In the genomic region with DNA sequence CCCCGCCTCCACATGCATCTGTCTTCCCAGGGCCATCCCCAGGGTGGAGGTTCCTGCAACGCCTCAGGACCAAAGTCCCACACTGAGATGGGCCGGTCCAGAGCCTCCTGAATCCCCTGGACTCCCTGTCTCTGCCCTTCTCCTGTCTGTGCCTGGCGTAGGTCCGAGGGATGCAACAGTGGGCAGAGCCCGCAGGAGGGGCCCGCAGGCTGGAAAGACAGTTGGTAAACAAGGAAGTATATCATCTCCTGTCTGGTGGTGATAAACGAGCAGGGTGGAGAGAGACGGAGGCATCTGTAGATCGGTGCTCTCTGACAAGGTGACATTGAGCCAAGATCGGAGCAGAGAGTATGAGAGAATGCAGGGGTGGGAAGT, we compare ENCODE assay signal across 30 cellular contexts.
DNase-seq lines count a peak whose midpoint lies in the region; ATAC-seq and TF ChIP-seq lines count a peak whose summit lies in the region.
"Had no signal": no experiment of that assay in that cellular context is flagged by ENCODE, and none has a peak within 500 bp of the region (broad histone marks: within the 10 kb centered on the region; RNA-seq: fewer than 3 reads in every experiment).

No MANE protein-coding gene starts in this region.

- H3K4me2 ChIP-seq in H9 (ENCODE audit: insufficient read depth, insufficient read length, low read length) (no peak overlapping the region), parathyroid adenoma (ENCODE audit: low read length) (no peak overlapping the region)

- H3K14ac ChIP-seq in H9 (ENCODE audit: insufficient read depth, low read length): no peak overlapping the region

- no peak overlapping the region for H3K56ac ChIP-seq in H9 (ENCODE audit: insufficient read length, low read depth, low read length)

- H3K79me2 ChIP-seq in H9 (ENCODE audit: insufficient read depth, low read length) (no peaks in the 10 kb centered on the region), parathyroid adenoma (no peaks in the 10 kb centered on the region)

- H3K27me3 Mint-ChIP-seq in H9 (ENCODE audit: low read depth): no peaks in the 10 kb centered on the region; the same call in 1 of the 2 replicates
- H3K27me3 Mint-ChIP-seq: activated CD4-positive, alpha-beta T cell treated with anti-CD3 and anti-CD28 coated beads for 36 hours had no signal

- H2BK5ac ChIP-seq in H9 (ENCODE audit: insufficient read length, low read length): no peak overlapping the region

- H3K79me1 ChIP-seq in H9 (ENCODE audit: insufficient read depth, low read depth, low read length, poor library complexity, severe bottlenecking): no peaks in the 10 kb centered on the region

- H3K4ac ChIP-seq in H9 (ENCODE audit: low read depth, low read length): no peak overlapping the region

- WGBS in H9 (ENCODE audit: extremely low coverage, insufficient read length, low lambda C conversion rate): no CpG with 5 or more reads among the region's 11 CpGs

- H3K23me2 ChIP-seq in H9 (ENCODE audit: insufficient read length, low read depth, low read length, poor library complexity, severe bottlenecking): no peaks in the 10 kb centered on the region

- no peak overlapping the region for H2BK20ac ChIP-seq in H9 (ENCODE audit: low read depth, low read length, poor library complexity, severe bottlenecking)

- no peak for ATAC-seq in HG02884 (IDR thresholded peaks at IDR 0.05; ENCODE audit: unreplicated experiment)
- ATAC-seq: activated CD4-positive, alpha-beta T cell treated with anti-CD3 and anti-CD28 coated beads for 36 hours; activated CD8-positive, alpha-beta T cell treated with anti-CD3 and anti-CD28 coated beads, Interleukin-2, amount 10 ng/mL, durations not matched to agents 7 days and 5 days; mucosa of descending colon; natural killer cell; stimulated activated effector memory CD8-positive, alpha-beta T cell treated with anti-CD3 and anti-CD28 coated beads, Interleukin-12 subunit alpha, Interleukin-12 subunit beta, amount 100 ng/mL, for 72 hours had no signal

- no peak overlapping the region for H3K18ac ChIP-seq in H9 (ENCODE audit: insufficient read length, low read depth, low read length)

- no peak overlapping the region for H4K8ac ChIP-seq in H9 (replicated peaks; ENCODE audit: insufficient read length, low read depth, low read length)

- no peaks in the 10 kb centered on the region for H3K36me3 ChIP-seq in parathyroid adenoma (ENCODE audit: control insufficient read depth, insufficient read depth, low read length)
- H3K36me3 ChIP-seq in SJCRH30: no peaks in the 10 kb centered on the region
- H3K36me3 ChIP-seq: cardiac muscle cell, MG63, upper lobe of left lung had no signal

- TF ChIP-seq CTCF in H9 (conservative IDR thresholded peaks at IDR 0.05): no peak
- TF ChIP-seq CTCF in NB4 (IDR thresholded peaks at IDR 0.05; ENCODE audit: low read depth, low read length): no peak
- TF ChIP-seq CTCF in coronary artery (IDR thresholded peaks at IDR 0.05): no peak
- TF ChIP-seq CTCF in parathyroid adenoma (IDR thresholded peaks at IDR 0.05): no peak

- H2AFZ ChIP-seq in H9 (ENCODE audit: low read length): no peak overlapping the region
- H2AFZ ChIP-seq in parathyroid adenoma: peak overlapping the region; percentile 42
- H2AFZ ChIP-seq: GM23248 had no signal

- peak overlapping the region in 1 of 3 experiments; percentile 67; a peak in 1 of 7 replicates for H3K27ac Mint-ChIP-seq in H9
- H3K27ac Mint-ChIP-seq: activated CD4-positive, alpha-beta T cell treated with anti-CD3 and anti-CD28 coated beads for 36 hours; activated CD8-positive, alpha-beta T cell treated with anti-CD3 and anti-CD28 coated beads, Interleukin-2, amount 10 ng/mL, durations not matched to agents 7 days and 5 days; activated naive CD8-positive, alpha-beta T cell treated with anti-CD3 and anti-CD28 coated beads, Interleukin-2, amount 10 ng/mL, durations not matched to agents 7 days and 5 days; HFFc6; natural killer cell; stimulated activated effector memory CD8-positive, alpha-beta T cell treated with anti-CD3 and anti-CD28 coated beads, Interleukin-12 subunit alpha, Interleukin-12 subunit beta, amount 100 ng/mL, for 72 hours had no signal

- no peak overlapping the region for H3K4me3 Mint-ChIP-seq in H9
- H3K4me3 Mint-ChIP-seq: activated CD4-positive, alpha-beta T cell treated with anti-CD3 and anti-CD28 coated beads for 36 hours; activated CD8-positive, alpha-beta T cell treated with anti-CD3 and anti-CD28 coated beads, Interleukin-2, amount 10 ng/mL, durations not matched to agents 7 days and 5 days; activated naive CD8-positive, alpha-beta T cell treated with anti-CD3 and anti-CD28 coated beads, Interleukin-2, amount 10 ng/mL, durations not matched to agents 7 days and 5 days; HFFc6; natural killer cell; stimulated activated effector memory CD8-positive, alpha-beta T cell treated with anti-CD3 and anti-CD28 coated beads, Interleukin-12 subunit alpha, Interleukin-12 subunit beta, amount 100 ng/mL, for 72 hours had no signal

- no peak overlapping the region for H2BK15ac ChIP-seq in H9 (ENCODE audit: low read depth, low read length)

- H3T11ph ChIP-seq in H9 (ENCODE audit: low read length): no peak overlapping the region

- H2AK5ac ChIP-seq in H9 (ENCODE audit: insufficient read length, low read length): no peak overlapping the region

- no peak overlapping the region for H2BK12ac ChIP-seq in H9 (ENCODE audit: insufficient read length, low read depth, low read length)

- H3K4me3 ChIP-seq in NB4 (ENCODE audit: low read depth, low read length) (no peak overlapping the region), coronary artery (no peak overlapping the region), parathyroid adenoma (ENCODE audit: low read depth, low read length) (no peak overlapping the region), SJCRH30 (no peak overlapping the region)
- H3K4me3 ChIP-seq: cardiac muscle cell, GM23248, MG63, mucosa of descending colon, upper lobe of left lung had no signal

- H4K91ac ChIP-seq in H9 (ENCODE audit: insufficient read length, low read depth, low read length): no peak overlapping the region

- H2BK120ac ChIP-seq in H9 (ENCODE audit: low read depth, low read length, poor library complexity, severe bottlenecking): no peak overlapping the region

- no peaks in the 10 kb centered on the region; a peak in 1 of 5 replicates for H3K9me3 Mint-ChIP-seq in H9
- H3K9me3 Mint-ChIP-seq: activated naive CD8-positive, alpha-beta T cell treated with anti-CD3 and anti-CD28 coated beads, Interleukin-2, amount 10 ng/mL, durations not matched to agents 7 days and 5 days; HFFc6; natural killer cell; stimulated activated effector memory CD8-positive, alpha-beta T cell treated with anti-CD3 and anti-CD28 coated beads, Interleukin-12 subunit alpha, Interleukin-12 subunit beta, amount 100 ng/mL, for 72 hours had no signal

- no peak overlapping the region for H4K5ac ChIP-seq in H9 (ENCODE audit: insufficient read length, low read depth, low read length)

- H3K4me1 ChIP-seq in H9 (ENCODE audit: insufficient read depth, low read length) (no peaks in the 10 kb centered on the region), parathyroid adenoma (no peaks in the 10 kb centered on the region), SJCRH30 (no peaks in the 10 kb centered on the region)
- H3K4me1 ChIP-seq: Caco-2, upper lobe of left lung had no signal

- H3K9me3 ChIP-seq in H9 (ENCODE audit: control insufficient read depth, low read depth, low read length) (no peaks in the 10 kb centered on the region), parathyroid adenoma (ENCODE audit: control insufficient read depth, low read length) (no peaks in the 10 kb centered on the region), SJCRH30 (replicated peaks) (no peaks in the 10 kb centered on the region)
- H3K9me3 ChIP-seq: Caco-2, MG63, mucosa of descending colon, upper lobe of left lung had no signal

- H4K20me1 ChIP-seq in H9 (ENCODE audit: control insufficient read depth, insufficient read depth, insufficient read length): no peaks in the 10 kb centered on the region

- no peaks in the 10 kb centered on the region; the same call in 1 of the 2 replicates for H3K27me3 ChIP-seq in H9 (ENCODE audit: insufficient read depth, low read length)
- no peaks in the 10 kb centered on the region for H3K27me3 ChIP-seq in parathyroid adenoma (ENCODE audit: control insufficient read depth, insufficient read depth, low read length)
- H3K27me3 ChIP-seq in SJCRH30: peaks cover 22% of the 10 kb centered on the region
- H3K27me3 ChIP-seq: cardiac muscle cell, MG63, upper lobe of left lung had no signal

- DNase-seq in H9: peak; percentile 18
- peak; percentile 38 for DNase-seq in NB4 (ENCODE audit: low read depth)
- peak; percentile 63 for DNase-seq in coronary artery (ENCODE audit: low spot score)
- no peak for DNase-seq in SHP77 treated with DMSO at 0.1 percent for 48 hours (lab: John Stamatoyannopoulos, UW)
- DNase-seq in effector CD4-positive, alpha-beta T cell: no peak
- DNase-seq in SJCRH30: no peak
- DNase-seq: activated CD4-positive, alpha-beta T cell treated with anti-CD3 and anti-CD28 coated beads for 36 hours; activated CD8-positive, alpha-beta T cell treated with anti-CD3 and anti-CD28 coated beads, Interleukin-2, amount 10 ng/mL, durations not matched to agents 7 days and 5 days; activated gamma-delta T cell; activated naive CD8-positive, alpha-beta T cell treated with anti-CD3 and anti-CD28 coated beads, Interleukin-2, amount 10 ng/mL, durations not matched to agents 7 days and 5 days; activated T-cell treated with anti-CD3 and anti-CD28 coated beads, Interleukin-2, amount 50 U/mL, for 1 hour; cortex of kidney; EL; foreskin melanocyte; GM23248; HFFc6; MG63; mucosa of descending colon; natural killer cell; NCI-H1105 treated with DMSO at 0.1 percent for 48 hours; NCI-H187 treated with DMSO at 0.1 percent for 48 hours; NCI-H2171 treated with DMSO at 0.1 percent for 48 hours; NCI-H510A had no signal

- no peak overlapping the region for H3K9ac ChIP-seq in H9 (ENCODE audit: extremely low read depth, insufficient read length, low read length)
- H3K9ac ChIP-seq in parathyroid adenoma: no peak overlapping the region
- H3K9ac ChIP-seq: GM23248 had no signal

- TF ChIP-seq POLR2A in NB4 (IDR thresholded peaks at IDR 0.05; ENCODE audit: extremely low read depth, insufficient read length): no peak

- H3K27ac ChIP-seq in H9 (ENCODE audit: insufficient read length, low read depth, low read length) (no peak overlapping the region), coronary artery (no peak overlapping the region), parathyroid adenoma (no peak overlapping the region), SJCRH30 (no peak overlapping the region)
- H3K27ac ChIP-seq: C4-2B, cardiac muscle cell, GM23248, upper lobe of left lung had no signal

- H3K36me3 Mint-ChIP-seq in H9 (ENCODE audit: insufficient read depth in 1 of 3, low read depth in 3 of 3): no peaks in the 10 kb centered on the region
- H3K36me3 Mint-ChIP-seq: activated naive CD8-positive, alpha-beta T cell treated with anti-CD3 and anti-CD28 coated beads, Interleukin-2, amount 10 ng/mL, durations not matched to agents 7 days and 5 days; natural killer cell; stimulated activated effector memory CD8-positive, alpha-beta T cell treated with anti-CD3 and anti-CD28 coated beads, Interleukin-12 subunit alpha, Interleukin-12 subunit beta, amount 100 ng/mL, for 72 hours had no signal

- no peak overlapping the region for H3K23ac ChIP-seq in H9 (ENCODE audit: insufficient read length, low read depth, low read length)

- H3K4me1 Mint-ChIP-seq in H9: peaks cover 15 to 19% of the 10 kb centered on the region in 2 experiments
- H3K4me1 Mint-ChIP-seq: activated CD4-positive, alpha-beta T cell treated with anti-CD3 and anti-CD28 coated beads for 36 hours; natural killer cell; stimulated activated effector memory CD8-positive, alpha-beta T cell treated with anti-CD3 and anti-CD28 coated beads, Interleukin-12 subunit alpha, Interleukin-12 subunit beta, amount 100 ng/mL, for 72 hours had no signal

Comparison
In these comparisons a context has a peak if more than half of its experiments do, and no peak if none do; other contexts are left out.
1. DNase-seq: peak in H9 (single experiment), NB4 (single experiment) and coronary artery (single experiment); none in SHP77 treated with DMSO at 0.1 percent for 48 hours (single experiment), effector CD4-positive, alpha-beta T cell (single experiment) and SJCRH30 (0 of 2).